11 cellular contexts compared by ENCODE assay signal in genomic region chr9:133349965-133350624, GRCh38. TPM values are rescaled to one million over a fixed set of nuclear protein-coding genes. Genes with fewer than 3 reads are reported as not detected.
A peak's percentile ranks its signal among the peaks of the same experiment; 100 is the strongest.
DNase-seq lines count a peak whose midpoint lies in the region; ATAC-seq, FAIRE-seq and TF ChIP-seq lines count a peak whose summit lies in the region.
"Had no signal": no experiment of that assay in that cellular context is flagged by ENCODE, and none has a peak within 500 bp of the region (broad histone marks: within the 10 kb centered on the region; RNA-seq: fewer than 3 reads in every experiment).

No MANE protein-coding gene starts in this region.

- TF ChIP-seq RAD21 in GM12878 (IDR thresholded peaks at IDR 0.05; ENCODE audit: insufficient read depth, low read depth, low read length), result no peak

- H3K9me3 ChIP-seq in DND-41 (ENCODE audit: insufficient read depth, low read length, severe bottlenecking), result no peaks in the 10 kb centered on the region
- no peaks in the 10 kb centered on the region for H3K9me3 ChIP-seq in Karpas-422 (ENCODE audit: low read length)
- H3K9me3 ChIP-seq in GM12878 (replicated peaks; ENCODE audit: control insufficient read depth, insufficient read depth, low read length), result no peaks in the 10 kb centered on the region
- H3K9me3 ChIP-seq in testis, result no peaks in the 10 kb centered on the region

- peaks cover 47% of the 10 kb centered on the region for H3K4me1 ChIP-seq in DND-41 (ENCODE audit: insufficient read depth, low read length)
- H3K4me1 ChIP-seq in Karpas-422 (ENCODE audit: low read length), result peaks cover 52% of the 10 kb centered on the region
- H3K4me1 ChIP-seq in GM12878 (ENCODE audit: control insufficient read depth, insufficient read depth, low read length), result peaks cover 12% of the 10 kb centered on the region
- H3K4me1 ChIP-seq in testis, result peaks cover 24% of the 10 kb centered on the region

- peaks cover 67% of the 10 kb centered on the region for H3K36me3 ChIP-seq in DND-41 (ENCODE audit: insufficient read depth, low read length)
- peaks cover 41% of the 10 kb centered on the region for H3K36me3 ChIP-seq in Karpas-422 (ENCODE audit: insufficient read depth, low read length)
- peaks cover 25 to 46% of the 10 kb centered on the region in 2 experiments for H3K36me3 ChIP-seq in GM12878 (ENCODE audit: control insufficient read depth in 2 of 2, insufficient read depth in 2 of 2, low read length in 1 of 2)
- H3K36me3 ChIP-seq in testis (ENCODE audit: low read depth, missing control alignments), result no peaks in the 10 kb centered on the region

- POLR2A ChIA-PET in GM12878 (lab: Charles Lee), result interaction anchor here (0.8 to 0.9 kb wide), 2 partner anchors 21 to 72 kb away, joined by 3 to 4 read pairs; partner anchors contain the start of gene ADAMTS13
- POLR2A ChIA-PET in naive thymus-derived CD8-positive, alpha-beta T cell (lab: Charles Lee), result interaction anchor here (1.0 to 7.4 kb wide), 6 partner anchors 10 to 25 kb away, joined by 3 to 106 read pairs (median 7); partner anchors contain the start of genes STKLD1, SURF4 and SURF6

- SMC1A ChIA-PET in GM12878 (lab: Charles Lee; ENCODE audit: uncharacterized antibody, unreplicated experiment), result interaction anchor here (0.7 kb wide), 1 partner anchor 19 kb away, joined by 3 read pairs; no protein-coding TSS in a partner anchor

- no peaks in the 10 kb centered on the region for H3K9me3 Mint-ChIP-seq in naive thymus-derived CD8-positive, alpha-beta T cell

- CTCF ChIA-PET in GM12878 (lab: Yijun Ruan, JAX), result interaction anchor here (1.6 to 2.1 kb wide), 3 partner anchors 21 to 128 kb away, joined by 3 to 5 read pairs (median 4); partner anchors contain the start of gene STKLD1

- no peak for TF ChIP-seq EP300 in GM12878 (IDR thresholded peaks at IDR 0.05; ENCODE audit: borderline replicate concordance in 1 of 2, control insufficient read depth in 1 of 2, low read depth in 2 of 2, low read length in 2 of 2)

- H3K27me3 ChIP-seq in DND-41 (ENCODE audit: insufficient read depth, low read length, poor library complexity), result no peaks in the 10 kb centered on the region
- no peaks in the 10 kb centered on the region for H3K27me3 ChIP-seq in Karpas-422 (ENCODE audit: low read length)
- H3K27me3 ChIP-seq in GM12878 (replicated peaks in 1 of 2; ENCODE audit: control insufficient read depth in 2 of 2, insufficient read depth in 2 of 2, low read length in 1 of 2), result no peaks in the 10 kb centered on the region
- no peaks in the 10 kb centered on the region for H3K27me3 ChIP-seq in testis

- 63% methylated on average over 15 of the region's 15 CpGs for WGBS in GM12878 (ENCODE audit: insufficient coverage, insufficient replicate concordance, low lambda C conversion rate, missing lambda C conversion rate)
- WGBS in testis, 2 donors, result 80 to 81% methylated on average over 15 of the region's 15 CpGs

- H4K20me1 ChIP-seq in DND-41 (ENCODE audit: insufficient read depth, low read length) (peaks cover 45% of the 10 kb centered on the region), Karpas-422 (ENCODE audit: insufficient read depth, low read depth, low read length) (peaks cover 29% of the 10 kb centered on the region), GM12878 (ENCODE audit: control insufficient read depth, insufficient read depth) (no peaks in the 10 kb centered on the region; the same call in 1 of the 2 replicates)

- RAD21 ChIA-PET in GM12878 (lab: Charles Lee; ENCODE audit: unreplicated experiment), result no interaction called here

- H3K79me2 ChIP-seq in DND-41 (ENCODE audit: insufficient read depth, low read length) (peaks cover 60% of the 10 kb centered on the region), Karpas-422 (ENCODE audit: low read length) (peaks cover 51% of the 10 kb centered on the region), GM12878 (ENCODE audit: control insufficient read depth, insufficient read depth, low read length) (peaks cover 49% of the 10 kb centered on the region)

- H2AFZ ChIP-seq in DND-41 (ENCODE audit: low read depth, low read length) (no peak overlapping the region), Karpas-422 (ENCODE audit: low read length) (no peak overlapping the region), GM12878 (ENCODE audit: control insufficient read depth, low read depth, low read length) (no peak overlapping the region)

- DNase-seq in DND-41 (no peak), Karpas-422 (no peak), GM12878 (ENCODE audit: low read depth, low spot score) (no peak), testis (no peak), NCI-H1092 (lab: John Stamatoyannopoulos, UW) (no peak), NCI-H1930 (lab: John Stamatoyannopoulos, UW) (no peak), amygdala (lab: John Stamatoyannopoulos, UW) (no peak)
- no peak for DNase-seq in naive thymus-derived CD8-positive, alpha-beta T cell
- DNase-seq: left ventricle myocardium superior; MV-4-11; stimulated activated CD4-positive, alpha-beta T cell treated with anti-CD3 and anti-CD28 coated beads, Interleukin-2, amount 100 ng/mL, for 48 hours had no signal

- peak overlapping the region in 9 of 10 donors; percentile 16 to 100 (median 44) for H3K4me3 Mint-ChIP-seq in naive thymus-derived CD8-positive, alpha-beta T cell

- H3K4me2 ChIP-seq in DND-41 (ENCODE audit: insufficient read depth, low read length) (peak overlapping the region; percentile 78), Karpas-422 (ENCODE audit: low read depth, low read length, poor library complexity, severe bottlenecking) (peak overlapping the region; percentile 93), GM12878 (ENCODE audit: control insufficient read depth, insufficient read depth) (peak overlapping the region; percentile 92)

- TF ChIP-seq POLR2A in GM12878 (IDR thresholded peaks at IDR 0.05; ENCODE audit: low read depth, low read length) (peak; percentile 66), testis (IDR thresholded peaks at IDR 0.05) (no peak)

- peaks cover 0 to 53% (median 21%) of the 10 kb centered on the region in 3 donors for H3K36me3 Mint-ChIP-seq in naive thymus-derived CD8-positive, alpha-beta T cell

- TF ChIP-seq CTCF in DND-41 (IDR thresholded peaks at IDR 0.05; ENCODE audit: borderline replicate concordance, extremely low read depth, low read length, poor library complexity, severe bottlenecking), result no peak
- no peak for TF ChIP-seq CTCF in GM12878 (IDR thresholded peaks at IDR 0.05 in 2 of 3, conservative IDR thresholded peaks at IDR 0.05 in 1 of 3; ENCODE audit: control insufficient read depth in 2 of 3, extremely low read depth in 1 of 3, insufficient read depth in 1 of 3, low read depth in 3 of 3, low read length in 3 of 3)
- TF ChIP-seq CTCF in testis (IDR thresholded peaks at IDR 0.05), result no peak

- H3K9ac ChIP-seq in DND-41 (ENCODE audit: low read depth, low read length), result peak overlapping the region; percentile 91
- peak overlapping the region; percentile 95; the same call in 1 of the 2 replicates for H3K9ac ChIP-seq in Karpas-422 (ENCODE audit: low read length)
- peak overlapping the region; percentile 98 for H3K9ac ChIP-seq in GM12878 (ENCODE audit: control insufficient read depth, insufficient read depth, low read length)

- H3K4me1 Mint-ChIP-seq in naive thymus-derived CD8-positive, alpha-beta T cell, result peaks cover 20 to 54% (median 48%) of the 10 kb centered on the region in 4 donors

- no peak for FAIRE-seq in GM12878 (lab: Jason Lieb, UNC)

- H3K27ac Mint-ChIP-seq in naive thymus-derived CD8-positive, alpha-beta T cell, result peak overlapping the region in 5 of 10 donors; percentile 44 to 97 (median 54)

- ATAC-seq in DND-41 (ENCODE audit: insufficient read depth, low read depth) (no peak), GM12878 (no peak)
- ATAC-seq in naive thymus-derived CD8-positive, alpha-beta T cell, result no peak
- ATAC-seq: left ventricle myocardium superior had no signal

- in situ Hi-C loops in GM12878 (cut with MboI), result no loop called here

- no peaks in the 10 kb centered on the region for H3K27me3 Mint-ChIP-seq in naive thymus-derived CD8-positive, alpha-beta T cell

- BruUV-seq in GM12878 (replicated peaks; lab: Mats Ljungman, UMichigan), result no TSS peak

- no peaks in the 10 kb centered on the region for H3K9me2 ChIP-seq in Karpas-422 (replicated peaks; ENCODE audit: insufficient read depth, low read length)

- intact Hi-C loops in GM12878 (cut with micrococcal nuclease; ENCODE audit: unreplicated experiment) (loop anchor here (5.0 kb wide), 1 partner anchor 127 kb away; the partner anchor contains the start of gene SLC2A6), testis (cut with DNase I; ENCODE audit: low total_unique reads) (no loop called here)

- H3K27ac ChIP-seq in DND-41 (ENCODE audit: low read length) (no peak overlapping the region), Karpas-422 (ENCODE audit: low read length) (no peak overlapping the region), GM12878 (ENCODE audit: control insufficient read depth, insufficient read depth) (peak overlapping the region; percentile 96), testis (no peak overlapping the region)

- peak overlapping the region in 1 of 2 experiments; percentile 90; a peak in 2 of 4 replicates for H3K4me3 ChIP-seq in DND-41 (ENCODE audit: low read depth in 1 of 2, low read length in 2 of 2)
- peak overlapping the region; percentile 100; the same call in 1 of the 2 replicates for H3K4me3 ChIP-seq in Karpas-422 (ENCODE audit: low read length)
- H3K4me3 ChIP-seq in GM12878, result peak overlapping the region; percentile 100
- no peak overlapping the region for H3K4me3 ChIP-seq in testis

RNA-seq across cellular contexts. Expression of gene RPL7A, which starts 2.1 kb away (rescaled TPM):
- total RNA-seq in Karpas-422 (2014; rRNA removed; shearing (Covaris generic); ENCODE audit: low replicate concordance), result 2,407 and 2,991 TPM in 2 replicates
- 311 and 335 TPM in 2 replicates for total RNA-seq in GM12878 (2013; cell fraction: nucleolus; rRNA removed)
- total RNA-seq in GM12878 (2014; rRNA removed), result 3,012 and 3,152 TPM in 2 replicates
- total RNA-seq in GM12878 (2014; rRNA removed; fragmentation: Illumina TruSeq; extraction: Trizol), result 4,456 and 4,552 TPM in 2 replicates
- total RNA-seq in GM12878 (2021), result 3,952 and 4,036 TPM in 2 replicates
- 3,318 TPM for polyA plus RNA-seq in GM12878 (2011; ENCODE audit: low read depth)
- 2,241 and 2,769 TPM in 2 replicates for polyA plus RNA-seq in GM12878 (2011; rRNA removed)
- 3,977 and 4,009 TPM in 2 replicates for polyA plus RNA-seq in GM12878 (2011; cell fraction: cytosol; rRNA removed)
- 1,384 and 1,496 TPM in 2 replicates for polyA plus RNA-seq in GM12878 (2011; cell fraction: nucleus; rRNA removed)
- 3,660 and 4,993 TPM in 2 replicates for polyA plus RNA-seq in GM12878 (2012)
- polyA plus RNA-seq in GM12878 (2014; fragmentation: Illumina TruSeq; extraction: Trizol), result 5,018 and 5,193 TPM in 2 replicates
- polyA plus RNA-seq in GM12878 (2014; fragmentation: Nextera tagmentation; extraction: Ambion mirVana), result 1,000 to 10,000 TPM; 3,258 to 3,500 TPM
- 3,393 and 3,435 TPM in 2 replicates for polyA plus RNA-seq in GM12878 (2014; rRNA removed)
- polyA plus RNA-seq in GM12878 (2016; fragmentation: Nextera tagmentation; extraction: Ambion mirVana), result 100 to 1,000 TPM; 917 to 932 TPM
- 2,559 and 3,565 TPM in 2 replicates for polyA minus RNA-seq in GM12878 (2011; rRNA and poly(A)+ RNA removed)
- polyA minus RNA-seq in GM12878 (2011; cell fraction: cytosol; rRNA and poly(A)+ RNA removed), result 727 and 817 TPM in 2 replicates
- polyA minus RNA-seq in GM12878 (2011; cell fraction: nucleus; rRNA and poly(A)+ RNA removed), result 270 and 379 TPM in 2 replicates
- total RNA-seq in naive thymus-derived CD8-positive, alpha-beta T cell, result 1,000 to 10,000 TPM; 2,300 to 2,355 TPM
- 1,000 to 10,000 TPM; 1,183 to 1,387 (median 1,313) TPM for polyA plus RNA-seq in naive thymus-derived CD8-positive, alpha-beta T cell
- 1,000 to 10,000 TPM in 1 of 2 donors, 100 to 1,000 TPM in 1; 856 to 1,453 TPM for total RNA-seq in testis
- 1,924 TPM for polyA plus RNA-seq in testis (ENCODE audit: insufficient read depth, low read depth, low replicate concordance)

RNA-seq across cellular contexts. Expression of gene MED22, which starts 2.2 kb away (rescaled TPM):
- 13.6 and 30.6 TPM in 2 replicates for total RNA-seq in Karpas-422 (2014; rRNA removed; shearing (Covaris generic); ENCODE audit: low replicate concordance)
- total RNA-seq in GM12878 (2013; cell fraction: nucleolus; rRNA removed), result 63.8 and 82.8 TPM in 2 replicates
- 21.5 and 25.5 TPM in 2 replicates for total RNA-seq in GM12878 (2014; rRNA removed)
- total RNA-seq in GM12878 (2014; rRNA removed; fragmentation: Illumina TruSeq; extraction: Trizol), result 13.4 and 15.4 TPM in 2 replicates
- 31.8 and 35.4 TPM in 2 replicates for total RNA-seq in GM12878 (2021)
- polyA plus RNA-seq in GM12878 (2011; ENCODE audit: low read depth), result 7.7 TPM
- 10.6 and 26.1 TPM in 2 replicates for polyA plus RNA-seq in GM12878 (2011; rRNA removed)
- 25.1 and 37.3 TPM in 2 replicates for polyA plus RNA-seq in GM12878 (2011; cell fraction: cytosol; rRNA removed)
- polyA plus RNA-seq in GM12878 (2011; cell fraction: nucleus; rRNA removed), result 70.4 and 74.5 TPM in 2 replicates
- polyA plus RNA-seq in GM12878 (2012), result 16.0 and 18.8 TPM in 2 replicates
- polyA plus RNA-seq in GM12878 (2014; fragmentation: Illumina TruSeq; extraction: Trizol), result 6.2 and 15.0 TPM in 2 replicates
- 1 to 10 TPM; 1.4 to 3.4 TPM for polyA plus RNA-seq in GM12878 (2014; fragmentation: Nextera tagmentation; extraction: Ambion mirVana)
- polyA plus RNA-seq in GM12878 (2014; rRNA removed), result 42.0 and 42.1 TPM in 2 replicates
- polyA plus RNA-seq in GM12878 (2016; fragmentation: Nextera tagmentation; extraction: Ambion mirVana), result 10 to 100 TPM; 24.3 to 25.0 TPM
- polyA minus RNA-seq in GM12878 (2011; rRNA and poly(A)+ RNA removed), result 20.9 and 24.1 TPM in 2 replicates
- polyA minus RNA-seq in GM12878 (2011; cell fraction: cytosol; rRNA and poly(A)+ RNA removed), result 5.6 and 6.7 TPM in 2 replicates
- 12.9 and 26.4 TPM in 2 replicates for polyA minus RNA-seq in GM12878 (2011; cell fraction: nucleus; rRNA and poly(A)+ RNA removed)
- 10 to 100 TPM; 38.2 to 46.4 TPM for total RNA-seq in naive thymus-derived CD8-positive, alpha-beta T cell
- polyA plus RNA-seq in naive thymus-derived CD8-positive, alpha-beta T cell, result 10 to 100 TPM; 10.3 to 20.6 (median 17.5) TPM
- 10 to 100 TPM; 25.9 to 29.3 TPM for total RNA-seq in testis
- polyA plus RNA-seq in testis (ENCODE audit: insufficient read depth, low read depth, low replicate concordance), result 20.2 TPM

RNA-seq across cellular contexts. Expression of gene SURF1, which starts 6.2 kb away (rescaled TPM):
- 35.6 and 40.0 TPM in 2 replicates for total RNA-seq in Karpas-422 (2014; rRNA removed; shearing (Covaris generic); ENCODE audit: low replicate concordance)
- total RNA-seq in GM12878 (2013; cell fraction: nucleolus; rRNA removed), result 4.2 and 4.7 TPM in 2 replicates
- total RNA-seq in GM12878 (2014; rRNA removed) (20.1 and 23.1 TPM in 2 replicates), GM12878 (2014; rRNA removed; fragmentation: Illumina TruSeq; extraction: Trizol) (17.7 and 17.9 TPM in 2 replicates), GM12878 (2021) (27.6 and 27.9 TPM in 2 replicates), testis (10 to 100 TPM; 51.4 to 58.9 TPM)
- polyA plus RNA-seq in GM12878 (2011; ENCODE audit: low read depth), result 25.5 TPM
- polyA plus RNA-seq in GM12878 (2011; rRNA removed) (25.4 and 31.6 TPM in 2 replicates), GM12878 (2014; fragmentation: Illumina TruSeq; extraction: Trizol) (21.2 and 22.8 TPM in 2 replicates), GM12878 (2014; fragmentation: Nextera tagmentation; extraction: Ambion mirVana) (10 to 100 TPM; 19.2 to 34.6 TPM), GM12878 (2014; rRNA removed) (31.5 and 32.3 TPM in 2 replicates), GM12878 (2016; fragmentation: Nextera tagmentation; extraction: Ambion mirVana) (10 to 100 TPM; 45.6 to 46.4 TPM), testis (ENCODE audit: insufficient read depth, low read depth, low replicate concordance) (71.0 TPM)
- 29.4 and 32.3 TPM in 2 replicates for polyA plus RNA-seq in GM12878 (2011; cell fraction: cytosol; rRNA removed)
- 37.9 and 49.3 TPM in 2 replicates for polyA plus RNA-seq in GM12878 (2011; cell fraction: nucleus; rRNA removed)
- polyA plus RNA-seq in GM12878 (2012), result 23.0 and 23.6 TPM in 2 replicates
- polyA minus RNA-seq in GM12878 (2011; rRNA and poly(A)+ RNA removed), result 11.6 and 20.0 TPM in 2 replicates
- polyA minus RNA-seq in GM12878 (2011; cell fraction: cytosol; rRNA and poly(A)+ RNA removed), result 4.4 and 4.9 TPM in 2 replicates
- polyA minus RNA-seq in GM12878 (2011; cell fraction: nucleus; rRNA and poly(A)+ RNA removed), result 6.4 and 7.1 TPM in 2 replicates
- 10 to 100 TPM; 58.7 to 59.5 TPM for total RNA-seq in naive thymus-derived CD8-positive, alpha-beta T cell
- 100 to 1,000 TPM in 2 of 3 donors, 10 to 100 TPM in 1; 90.6 to 119 (median 112) TPM for polyA plus RNA-seq in naive thymus-derived CD8-positive, alpha-beta T cell

RNA-seq across cellular contexts. Expression of gene SURF2, which starts 6.3 kb away (rescaled TPM):
- 20.0 and 52.9 TPM in 2 replicates for total RNA-seq in Karpas-422 (2014; rRNA removed; shearing (Covaris generic); ENCODE audit: low replicate concordance)
- 1.2 and 2.0 TPM in 2 replicates for total RNA-seq in GM12878 (2013; cell fraction: nucleolus; rRNA removed)
- total RNA-seq in GM12878 (2014; rRNA removed), result 25.6 and 31.3 TPM in 2 replicates
- 12.8 and 18.2 TPM in 2 replicates for total RNA-seq in GM12878 (2014; rRNA removed; fragmentation: Illumina TruSeq; extraction: Trizol)
- total RNA-seq in GM12878 (2021), result 19.4 and 23.4 TPM in 2 replicates
- polyA plus RNA-seq in GM12878 (2011; ENCODE audit: low read depth), result 5.2 TPM
- 7.5 and 12.1 TPM in 2 replicates for polyA plus RNA-seq in GM12878 (2011; rRNA removed)
- polyA plus RNA-seq in GM12878 (2011; cell fraction: cytosol; rRNA removed), result 15.4 and 20.1 TPM in 2 replicates
- polyA plus RNA-seq in GM12878 (2011; cell fraction: nucleus; rRNA removed), result 13.5 and 21.6 TPM in 2 replicates
- 15.3 and 18.6 TPM in 2 replicates for polyA plus RNA-seq in GM12878 (2012)
- 5.3 and 10.0 TPM in 2 replicates for polyA plus RNA-seq in GM12878 (2014; fragmentation: Illumina TruSeq; extraction: Trizol)
- polyA plus RNA-seq in GM12878 (2014; fragmentation: Nextera tagmentation; extraction: Ambion mirVana), result 1 to 10 TPM; 4.0 to 7.6 TPM
- polyA plus RNA-seq in GM12878 (2014; rRNA removed), result 37.3 and 42.5 TPM in 2 replicates
- 10 to 100 TPM; 37.8 to 41.7 TPM for polyA plus RNA-seq in GM12878 (2016; fragmentation: Nextera tagmentation; extraction: Ambion mirVana)
- 4.0 and 6.0 TPM in 2 replicates for polyA minus RNA-seq in GM12878 (2011; rRNA and poly(A)+ RNA removed)
- 5.1 and 12.0 TPM in 2 replicates for polyA minus RNA-seq in GM12878 (2011; cell fraction: cytosol; rRNA and poly(A)+ RNA removed)
- 2.8 and 6.6 TPM in 2 replicates for polyA minus RNA-seq in GM12878 (2011; cell fraction: nucleus; rRNA and poly(A)+ RNA removed)
- 10 to 100 TPM; 22.8 to 24.7 TPM for total RNA-seq in naive thymus-derived CD8-positive, alpha-beta T cell
- 10 to 100 TPM; 39.8 to 52.0 (median 49.9) TPM for polyA plus RNA-seq in naive thymus-derived CD8-positive, alpha-beta T cell
- 100 to 1,000 TPM; 103 to 121 TPM for total RNA-seq in testis
- polyA plus RNA-seq in testis (ENCODE audit: insufficient read depth, low read depth, low replicate concordance), result 160 TPM

RNA-seq across cellular contexts. Expression of gene SURF6, which starts 14.1 kb away (rescaled TPM):
- 5.6 and 22.9 TPM in 2 replicates for total RNA-seq in Karpas-422 (2014; rRNA removed; shearing (Covaris generic); ENCODE audit: low replicate concordance)
- 17.7 and 19.0 TPM in 2 replicates for total RNA-seq in GM12878 (2013; cell fraction: nucleolus; rRNA removed)
- total RNA-seq in GM12878 (2014; rRNA removed), result 18.5 and 18.8 TPM in 2 replicates
- 10.7 and 11.4 TPM in 2 replicates for total RNA-seq in GM12878 (2014; rRNA removed; fragmentation: Illumina TruSeq; extraction: Trizol)
- 25.7 and 27.2 TPM in 2 replicates for total RNA-seq in GM12878 (2021)
- 4.6 TPM for polyA plus RNA-seq in GM12878 (2011; ENCODE audit: low read depth)
- 5.8 and 8.7 TPM in 2 replicates for polyA plus RNA-seq in GM12878 (2011; rRNA removed)
- 8.8 and 16.7 TPM in 2 replicates for polyA plus RNA-seq in GM12878 (2011; cell fraction: cytosol; rRNA removed)
- 14.9 and 25.2 TPM in 2 replicates for polyA plus RNA-seq in GM12878 (2011; cell fraction: nucleus; rRNA removed)
- polyA plus RNA-seq in GM12878 (2012), result 15.2 and 15.3 TPM in 2 replicates
- 5.4 and 9.4 TPM in 2 replicates for polyA plus RNA-seq in GM12878 (2014; fragmentation: Illumina TruSeq; extraction: Trizol)
- 1 to 10 TPM; 2.2 to 3.0 TPM for polyA plus RNA-seq in GM12878 (2014; fragmentation: Nextera tagmentation; extraction: Ambion mirVana)
- polyA plus RNA-seq in GM12878 (2014; rRNA removed), result 23.0 and 23.2 TPM in 2 replicates
- polyA plus RNA-seq in GM12878 (2016; fragmentation: Nextera tagmentation; extraction: Ambion mirVana), result 10 to 100 TPM; 24.6 to 26.4 TPM
- 4.5 and 5.9 TPM in 2 replicates for polyA minus RNA-seq in GM12878 (2011; rRNA and poly(A)+ RNA removed)
- polyA minus RNA-seq in GM12878 (2011; cell fraction: cytosol; rRNA and poly(A)+ RNA removed), result 3.1 and 3.2 TPM in 2 replicates
- 3.9 and 5.5 TPM in 2 replicates for polyA minus RNA-seq in GM12878 (2011; cell fraction: nucleus; rRNA and poly(A)+ RNA removed)
- total RNA-seq in naive thymus-derived CD8-positive, alpha-beta T cell, result 10 to 100 TPM; 29.8 to 34.1 TPM
- 10 to 100 TPM in 2 of 3 donors, 1 to 10 TPM in 1; 4.9 to 16.9 (median 10.1) TPM for polyA plus RNA-seq in naive thymus-derived CD8-positive, alpha-beta T cell
- 10 to 100 TPM; 28.5 to 36.0 TPM for total RNA-seq in testis
- polyA plus RNA-seq in testis (ENCODE audit: insufficient read depth, low read depth, low replicate concordance), result 19.8 TPM

Comparison
In these comparisons a context has a peak if more than half of its experiments do, and no peak if none do; other contexts are left out.
1. H3K4me3 ChIP-seq: peak in Karpas-422 (single experiment) and GM12878 (single experiment); none in testis (0 of 2).
2. Peak in every context shown above with its lines, with median percentiles within 50 percentile points of each other: H3K4me2 ChIP-seq and H3K9ac ChIP-seq.